ENCODE assay signal across 6 cellular contexts in genomic region chr4:96955226-96955625, GRCh38.
"Had no signal": no experiment of that assay in that cellular context is flagged by ENCODE, and none has a peak within 500 bp of the region (broad histone marks: within the 10 kb centered on the region; RNA-seq: fewer than 3 reads in every experiment).

No MANE protein-coding gene starts in this region.

- H3K9me3 Mint-ChIP-seq: GM23338, H9 had no signal

- H3K27ac Mint-ChIP-seq: H9 had no signal

- DNase-seq: H9, HCEC 1CT, IMR-90, KG1 had no signal

- H3K4me3 ChIP-seq: GM23338, K562 had no signal

- H3K4me3 Mint-ChIP-seq: GM23338, H9 had no signal
